In the genomic region with DNA sequence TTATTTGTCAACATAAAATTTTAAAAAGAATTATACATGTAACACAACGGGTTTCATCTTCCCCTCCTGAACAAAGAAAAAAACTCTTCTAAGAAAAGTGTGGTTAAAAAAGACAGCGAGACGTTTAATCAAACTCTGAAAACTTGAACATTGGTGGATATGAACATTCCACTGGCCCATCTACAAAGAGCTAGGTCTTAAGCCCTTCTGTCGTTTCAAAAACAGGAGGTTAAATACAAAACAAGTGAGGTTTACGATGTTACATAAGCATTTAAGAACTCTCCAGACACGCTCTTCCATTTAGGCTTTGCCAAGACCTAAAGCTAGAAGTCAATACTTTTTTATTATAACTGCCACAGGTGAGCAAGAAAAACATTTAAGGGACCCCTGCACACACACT, we compare ENCODE assay signal across 28 cellular contexts.
"Had no signal": no experiment of that assay in that cellular context is flagged by ENCODE, and none has a peak within 500 bp of the region (broad histone marks: within the 10 kb centered on the region; RNA-seq: fewer than 3 reads in every experiment).

No MANE protein-coding gene starts in this region.

- H3K9me3 Mint-ChIP-seq: activated naive CD4-positive, alpha-beta T cell treated with anti-CD3 and anti-CD28 coated beads, Interleukin-2, amount 50 U/mL, for 72 hours; activated T-helper 17 cell treated with anti-CD3 and anti-CD28 coated beads, Interleukin-2, amount 50 U/mL, for 72 hours had no signal

- DNase-seq: activated CD4-positive, alpha-beta T cell treated with anti-CD3 and anti-CD28 coated beads for 48 hours; activated CD4-positive, alpha-beta T cell treated with anti-CD3 and anti-CD28 coated beads, Interleukin-2, amount 50 U/mL, for 48 hours; activated gamma-delta T cell; activated T-cell treated with anti-CD3 and anti-CD28 coated beads for 4 hours; activated T-cell treated with anti-CD3 and anti-CD28 coated beads, Interleukin-2, amount 50 U/mL, for 48 hours; adrenal gland; anterior cingulate cortex; cerebellar nuclear complex; Kasumi-1; KBM-7; NCI-H1105 treated with DMSO at 0.1 percent for 48 hours; NCI-H1436 treated with DMSO at 0.1 percent for 48 hours; NCI-H187 treated with DMSO at 0.1 percent for 48 hours; NCI-H2081 treated with DMSO at 0.1 percent for 48 hours; NCI-H2171 treated with DMSO at 0.1 percent for 48 hours; NCI-H226; NCI-H510A; NCI-H69; NK-92 treated with Interleukin-12 subunit alpha and Interleukin-12 subunit beta, amount 100 ng/mL, for 24 hours; OCI-M1; Peyer's patch; Right ventricle myocardium superior; SW 1271 had no signal

- H3K27ac Mint-ChIP-seq: activated T-helper 17 cell treated with anti-CD3 and anti-CD28 coated beads, Interleukin-2, amount 50 U/mL, for 72 hours; T-helper 1 cell treated with Interleukin-12 subunit alpha and Interleukin-12 subunit beta and Interleukin-4 antibody, amounts not matched to agents 30 μg/mL and 1 μg/mL, for 36 hours had no signal

- H3K27me3 Mint-ChIP-seq: activated T-helper 17 cell treated with anti-CD3 and anti-CD28 coated beads, Interleukin-2, amount 50 U/mL, for 72 hours had no signal

- ATAC-seq: activated CD4-positive, CD25-positive, alpha-beta regulatory T cell treated with anti-CD3 and anti-CD28 coated beads, Interleukin-2, amount 50 U/mL, for 24 hours; activated naive CD4-positive, alpha-beta T cell treated with anti-CD3 and anti-CD28 coated beads, Interleukin-2, amount 50 U/mL, for 72 hours; activated T-helper 17 cell treated with anti-CD3 and anti-CD28 coated beads, Interleukin-2, amount 50 U/mL, for 72 hours; SK-N-SH treated with all-trans-retinoic acid at 6 μM for 48 hours had no signal

- H3K36me3 Mint-ChIP-seq: activated naive CD4-positive, alpha-beta T cell treated with anti-CD3 and anti-CD28 coated beads, Interleukin-2, amount 50 U/mL, for 72 hours had no signal

- H3K4me3 Mint-ChIP-seq: activated T-helper 17 cell treated with anti-CD3 and anti-CD28 coated beads, Interleukin-2, amount 50 U/mL, for 72 hours; T-helper 1 cell treated with Interleukin-12 subunit alpha and Interleukin-12 subunit beta and Interleukin-4 antibody, amounts not matched to agents 30 μg/mL and 1 μg/mL, for 36 hours had no signal
